ENCODE assay signal across 26 cellular contexts in genomic region chr1:188906921-188907641, GRCh38.
"Had no signal": no experiment of that assay in that cellular context is flagged by ENCODE, and none has a peak within 500 bp of the region (broad histone marks: within the 10 kb centered on the region; RNA-seq: fewer than 3 reads in every experiment).

No MANE protein-coding gene starts in this region.

- H3K4me3 Mint-ChIP-seq: naive thymus-derived CD8-positive, alpha-beta T cell; nephron progenitor cell; stimulated activated memory B cell treated with anti-CD40 and anti-IgM and Interleukin-4, amounts not matched to agents 10 μg/mL and 1 μg/mL and 100 μg/mL, for 72 hours had no signal

- H3K27me3 Mint-ChIP-seq: naive thymus-derived CD8-positive, alpha-beta T cell; stimulated activated memory B cell treated with anti-CD40 and anti-IgM and Interleukin-4, amounts not matched to agents 10 μg/mL and 1 μg/mL and 100 μg/mL, for 72 hours had no signal

- H3K27ac ChIP-seq: coronary artery, esophagus squamous epithelium, heart right ventricle, lower lobe of right lung, parathyroid adenoma, prostate gland, right atrium auricular region, skin epidermis, spleen, thoracic aorta, tibial nerve, vagina had no signal

- ATAC-seq: heart right ventricle; left ventricle myocardium superior; lower lobe of right lung; naive thymus-derived CD8-positive, alpha-beta T cell; stimulated activated memory B cell treated with anti-CD40 and anti-IgM and Interleukin-4, amounts not matched to agents 10 μg/mL and 1 μg/mL and 100 μg/mL, for 72 hours; stimulated activated naive CD8-positive, alpha-beta T cell treated with anti-CD3 and anti-CD28 coated beads, Interleukin-15, Interleukin-2, amounts not matched to agents 100 U/mL and 50 U/mL, for 24 hours had no signal

- H3K9me3 ChIP-seq: esophagus squamous epithelium, lower lobe of right lung, prostate gland, thoracic aorta, tibial nerve, vagina had no signal

- H3K36me3 Mint-ChIP-seq: naive thymus-derived CD8-positive, alpha-beta T cell; stimulated activated memory B cell treated with anti-CD40 and anti-IgM and Interleukin-4, amounts not matched to agents 10 μg/mL and 1 μg/mL and 100 μg/mL, for 72 hours had no signal

- H3K9ac ChIP-seq: parathyroid adenoma had no signal

- H3K9me3 Mint-ChIP-seq: nephron progenitor cell had no signal

- H3K4me1 Mint-ChIP-seq: naive thymus-derived CD8-positive, alpha-beta T cell; nephron progenitor cell; stimulated activated memory B cell treated with anti-CD40 and anti-IgM and Interleukin-4, amounts not matched to agents 10 μg/mL and 1 μg/mL and 100 μg/mL, for 72 hours had no signal

- H3K27me3 ChIP-seq: esophagus squamous epithelium, heart right ventricle, right atrium auricular region, spleen, tibial nerve, vagina had no signal

- FAIRE-seq: islet of Langerhans had no signal

- H3K79me2 ChIP-seq: parathyroid adenoma had no signal

- H3K27ac Mint-ChIP-seq: naive thymus-derived CD8-positive, alpha-beta T cell; nephron progenitor cell; stimulated activated memory B cell treated with anti-CD40 and anti-IgM and Interleukin-4, amounts not matched to agents 10 μg/mL and 1 μg/mL and 100 μg/mL, for 72 hours had no signal

- H3K4me3 ChIP-seq: coronary artery, esophagus squamous epithelium, heart right ventricle, lower lobe of right lung, prostate gland, right atrium auricular region, skin epidermis, spleen, thoracic aorta, tibial nerve, vagina had no signal

- H3K36me3 ChIP-seq: esophagus squamous epithelium, heart right ventricle, lower lobe of right lung, prostate gland, right atrium auricular region, spleen, thoracic aorta, tibial nerve, vagina had no signal

- DNase-seq: dermis blood vessel endothelial cell; effector memory CD4-positive, alpha-beta T cell; erythroblast; esophagus squamous epithelium; foreskin melanocyte; glutamatergic neuron; heart right ventricle; hippocampal formation; kidney glomerular epithelial cell; left ventricle myocardium superior; lower lobe of right lung; naive thymus-derived CD8-positive, alpha-beta T cell; nephron progenitor cell; spleen; stimulated activated CD4-positive, alpha-beta T cell treated with anti-CD3 and anti-CD28 coated beads, Interleukin-4, amount 100 ng/mL, for 4 hours; stimulated activated naive CD8-positive, alpha-beta T cell treated with anti-CD3 and anti-CD28 coated beads, Interleukin-15, Interleukin-2, amounts not matched to agents 100 U/mL and 50 U/mL, for 24 hours had no signal

- H2AFZ ChIP-seq: parathyroid adenoma had no signal

- H3K4me1 ChIP-seq: esophagus squamous epithelium, heart right ventricle, lower lobe of right lung, parathyroid adenoma, prostate gland, right atrium auricular region, spleen, tibial nerve, vagina had no signal
